Comparison of ENCODE assay signal across 1 cellular context in genomic region chr1:170067253-170067819, GRCh38.
A peak's percentile ranks its signal among the peaks of the same experiment; 100 is the strongest.
TF ChIP-seq lines count a peak whose summit lies in the region.

No MANE protein-coding gene starts in this region.

TF ChIP-seq in K562, 482 proteins besides CTCF, POLR2A, EP300 and RAD21 (continued from another document and continues in another):
- TF ChIP-seq ZNF318 (IDR thresholded peaks at IDR 0.05; ENCODE audit: borderline replicate concordance in 1 of 2, low read depth in 1 of 2) (no peak), NCOA6 (IDR thresholded peaks at IDR 0.05) (no peak), NR2C1 (IDR thresholded peaks at IDR 0.05) (no peak), NR2C1 (tag; IDR thresholded peaks at IDR 0.05) (peak; percentile 54), HDAC3 (IDR thresholded peaks at IDR 0.05; ENCODE audit: borderline replicate concordance, partially characterized antibody) (peak; percentile 71), KAT7 (CRISPR knock-in tag; IDR thresholded peaks at IDR 0.05; ENCODE audit: borderline replicate concordance) (no peak), ETV6 (IDR thresholded peaks at IDR 0.05; ENCODE audit: borderline replicate concordance in 1 of 2, low read depth in 2 of 2, low read length in 1 of 2) (no peak), ETV6 (CRISPR knock-in tag; IDR thresholded peaks at IDR 0.05; ENCODE audit: borderline replicate concordance) (no peak), ZNF766 (CRISPR knock-in tag; conservative IDR thresholded peaks at IDR 0.05) (0 out of 2 replicates have a peak, but pooled peaks have one; percentile 48), RCOR1 (IDR thresholded peaks at IDR 0.05; ENCODE audit: borderline replicate concordance in 1 of 2, low read depth in 2 of 2, low read length in 2 of 2) (peak; percentile 36 to 91; a peak in 2 of 4 replicates), TCF3 (CRISPR knock-in tag; IDR thresholded peaks at IDR 0.05) (peak; percentile 93), NCOR1 (IDR thresholded peaks at IDR 0.05) (peak; percentile 90), GTF2E2 (tag; IDR thresholded peaks at IDR 0.05) (no peak), ZBTB8A (IDR thresholded peaks at IDR 0.05; ENCODE audit: partially characterized antibody) (no peak), ETS2 (tag; IDR thresholded peaks at IDR 0.05; ENCODE audit: borderline replicate concordance, poor library complexity, severe bottlenecking) (no peak), SMARCA4 (IDR thresholded peaks at IDR 0.05) (peak; percentile 44; the same call in 1 of the 2 replicates), SMAD4 (CRISPR knock-in tag; conservative IDR thresholded peaks at IDR 0.05) (peak; percentile 98), DACH1 (IDR thresholded peaks at IDR 0.05; ENCODE audit: partially characterized antibody) (peak; percentile 67), SETDB1 (IDR thresholded peaks at IDR 0.05; ENCODE audit: low read length) (no peak), TCFL5 (CRISPR knock-in tag; conservative IDR thresholded peaks at IDR 0.05) (0 out of 2 replicates have a peak, but pooled peaks have one; percentile 30), DPF2 (IDR thresholded peaks at IDR 0.05) (peak; percentile 67; the same call in 1 of the 2 replicates), ZNF197 (CRISPR knock-in tag; IDR thresholded peaks at IDR 0.05; ENCODE audit: low read depth) (no peak), YY1 (IDR thresholded peaks at IDR 0.05; ENCODE audit: borderline replicate concordance in 1 of 3, control insufficient read depth in 1 of 3, extremely low read depth in 1 of 3, insufficient read depth in 3 of 3, insufficient read length in 1 of 3, insufficient replicate concordance in 2 of 3, low read depth in 1 of 3, low read length in 2 of 3) (peak in 1 of 3 experiments; percentile 28), CBFA2T2 (conservative IDR thresholded peaks at IDR 0.05) (peak; percentile 84), ARID1B (IDR thresholded peaks at IDR 0.05) (peak; percentile 88), ZC3H11A (IDR thresholded peaks at IDR 0.05; ENCODE audit: low read depth, low read length) (no peak), HDAC1 (IDR thresholded peaks at IDR 0.05) (peak in 1 of 2 experiments; percentile 47; a peak in 1 of 4 replicates), EHMT2 (IDR thresholded peaks at IDR 0.05) (peak; percentile 80; the same call in 1 of the 2 replicates), SAFB (IDR thresholded peaks at IDR 0.05; ENCODE audit: borderline replicate concordance, low read depth, low read length) (no peak), TBL1XR1 (IDR thresholded peaks at IDR 0.05; ENCODE audit: low read length in 2 of 2) (peak in 1 of 2 experiments; percentile 91; a peak in 2 of 4 replicates), DDX20 (tag; IDR thresholded peaks at IDR 0.05; ENCODE audit: low read depth) (no peak), TSC22D4 (tag; IDR thresholded peaks at IDR 0.05) (no peak), GATA2 (CRISPR knock-in tag; IDR thresholded peaks at IDR 0.05) (peak; percentile 55; the same call in 1 of the 2 replicates), SOX6 (IDR thresholded peaks at IDR 0.05) (peak; percentile 96), TCF7L2 (IDR thresholded peaks at IDR 0.05; ENCODE audit: low read depth, low read length) (no peak), ZKSCAN8 (CRISPR knock-in tag; IDR thresholded peaks at IDR 0.05) (no peak), MYBL2 (IDR thresholded peaks at IDR 0.05; ENCODE audit: low read depth) (peak; percentile 46; the same call in 1 of the 2 replicates), MYBL2 (CRISPR knock-in tag; IDR thresholded peaks at IDR 0.05; ENCODE audit: borderline replicate concordance) (no peak), POLR2AphosphoS5 (IDR thresholded peaks at IDR 0.05; ENCODE audit: control insufficient read depth, insufficient read depth, low read depth, low read length) (peak; percentile 74; the same call in 1 of the 2 replicates), KLF16 (IDR thresholded peaks at IDR 0.05) (peak; percentile 73), STAT5A (IDR thresholded peaks at IDR 0.05; ENCODE audit: borderline replicate concordance, low read length) (peak; percentile 55; the same call in 1 of the 2 replicates), CXXC5 (CRISPR knock-in tag; IDR thresholded peaks at IDR 0.05) (peak; percentile 50), ZSCAN32 (CRISPR knock-in tag; IDR thresholded peaks at IDR 0.05) (peak; percentile 37; the same call in 1 of the 2 replicates), RBM15 (IDR thresholded peaks at IDR 0.05; ENCODE audit: insufficient read depth, low read length) (no peak), SMARCB1 (IDR thresholded peaks at IDR 0.05; ENCODE audit: insufficient read length, low read depth) (no peak), NR4A1 (CRISPR knock-in tag; IDR thresholded peaks at IDR 0.05) (0 out of 2 replicates have a peak, but pooled peaks have one; percentile 17), NR4A1 (tag; IDR thresholded peaks at IDR 0.05) (0 out of 2 replicates have a peak, but pooled peaks have one; percentile 58), NR2F6 (CRISPR knock-in tag; IDR thresholded peaks at IDR 0.05) (0 out of 2 replicates have a peak, but pooled peaks have one; percentile 61), FOXA1 (IDR thresholded peaks at IDR 0.05; ENCODE audit: borderline replicate concordance) (no peak)
- TF ChIP-seq, protein P1, sequence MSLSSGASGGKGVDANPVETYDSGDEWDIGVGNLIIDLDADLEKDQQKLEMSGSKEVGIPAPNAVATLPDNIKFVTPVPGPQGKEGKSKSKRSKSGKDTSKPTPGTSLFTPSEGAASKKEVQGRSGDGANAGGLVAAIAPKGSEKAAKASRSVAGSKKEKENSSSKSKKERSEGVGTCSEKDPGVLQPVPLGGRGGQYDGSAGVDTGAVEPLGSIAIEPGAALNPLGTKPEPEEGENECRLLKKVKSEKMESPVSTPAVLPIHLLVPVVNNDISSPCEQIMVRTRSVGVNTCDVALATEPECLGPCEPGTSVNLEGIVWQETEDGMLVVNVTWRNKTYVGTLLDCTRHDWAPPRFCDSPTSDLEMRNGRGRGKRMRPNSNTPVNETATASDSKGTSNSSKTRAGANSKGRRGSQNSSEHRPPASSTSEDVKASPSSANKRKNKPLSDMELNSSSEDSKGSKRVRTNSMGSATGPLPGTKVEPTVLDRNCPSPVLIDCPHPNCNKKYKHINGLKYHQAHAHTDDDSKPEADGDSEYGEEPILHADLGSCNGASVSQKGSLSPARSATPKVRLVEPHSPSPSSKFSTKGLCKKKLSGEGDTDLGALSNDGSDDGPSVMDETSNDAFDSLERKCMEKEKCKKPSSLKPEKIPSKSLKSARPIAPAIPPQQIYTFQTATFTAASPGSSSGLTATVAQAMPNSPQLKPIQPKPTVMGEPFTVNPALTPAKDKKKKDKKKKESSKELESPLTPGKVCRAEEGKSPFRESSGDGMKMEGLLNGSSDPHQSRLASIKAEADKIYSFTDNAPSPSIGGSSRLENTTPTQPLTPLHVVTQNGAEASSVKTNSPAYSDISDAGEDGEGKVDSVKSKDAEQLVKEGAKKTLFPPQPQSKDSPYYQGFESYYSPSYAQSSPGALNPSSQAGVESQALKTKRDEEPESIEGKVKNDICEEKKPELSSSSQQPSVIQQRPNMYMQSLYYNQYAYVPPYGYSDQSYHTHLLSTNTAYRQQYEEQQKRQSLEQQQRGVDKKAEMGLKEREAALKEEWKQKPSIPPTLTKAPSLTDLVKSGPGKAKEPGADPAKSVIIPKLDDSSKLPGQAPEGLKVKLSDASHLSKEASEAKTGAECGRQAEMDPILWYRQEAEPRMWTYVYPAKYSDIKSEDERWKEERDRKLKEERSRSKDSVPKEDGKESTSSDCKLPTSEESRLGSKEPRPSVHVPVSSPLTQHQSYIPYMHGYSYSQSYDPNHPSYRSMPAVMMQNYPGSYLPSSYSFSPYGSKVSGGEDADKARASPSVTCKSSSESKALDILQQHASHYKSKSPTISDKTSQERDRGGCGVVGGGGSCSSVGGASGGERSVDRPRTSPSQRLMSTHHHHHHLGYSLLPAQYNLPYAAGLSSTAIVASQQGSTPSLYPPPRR (CRISPR knock-in tag; IDR thresholded peaks at IDR 0.05; ENCODE audit: borderline replicate concordance) = no peak
- TF ChIP-seq, protein P2, sequence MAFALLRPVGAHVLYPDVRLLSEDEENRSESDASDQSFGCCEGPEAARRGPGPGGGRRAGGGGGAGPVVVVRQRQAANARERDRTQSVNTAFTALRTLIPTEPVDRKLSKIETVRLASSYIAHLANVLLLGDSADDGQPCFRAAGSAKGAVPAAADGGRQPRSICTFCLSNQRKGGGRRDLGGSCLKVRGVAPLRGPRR (CRISPR knock-in tag; IDR thresholded peaks at IDR 0.05) = no peak
- TF ChIP-seq, protein P3, sequence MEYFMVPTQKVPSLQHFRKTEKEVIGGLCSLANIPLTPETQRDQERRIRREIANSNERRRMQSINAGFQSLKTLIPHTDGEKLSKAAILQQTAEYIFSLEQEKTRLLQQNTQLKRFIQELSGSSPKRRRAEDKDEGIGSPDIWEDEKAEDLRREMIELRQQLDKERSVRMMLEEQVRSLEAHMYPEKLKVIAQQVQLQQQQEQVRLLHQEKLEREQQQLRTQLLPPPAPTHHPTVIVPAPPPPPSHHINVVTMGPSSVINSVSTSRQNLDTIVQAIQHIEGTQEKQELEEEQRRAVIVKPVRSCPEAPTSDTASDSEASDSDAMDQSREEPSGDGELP (CRISPR knock-in tag; IDR thresholded peaks at IDR 0.05; ENCODE audit: borderline replicate concordance) = peak; percentile 19; the same call in 1 of the 2 replicates
- TF ChIP-seq, protein P4, sequence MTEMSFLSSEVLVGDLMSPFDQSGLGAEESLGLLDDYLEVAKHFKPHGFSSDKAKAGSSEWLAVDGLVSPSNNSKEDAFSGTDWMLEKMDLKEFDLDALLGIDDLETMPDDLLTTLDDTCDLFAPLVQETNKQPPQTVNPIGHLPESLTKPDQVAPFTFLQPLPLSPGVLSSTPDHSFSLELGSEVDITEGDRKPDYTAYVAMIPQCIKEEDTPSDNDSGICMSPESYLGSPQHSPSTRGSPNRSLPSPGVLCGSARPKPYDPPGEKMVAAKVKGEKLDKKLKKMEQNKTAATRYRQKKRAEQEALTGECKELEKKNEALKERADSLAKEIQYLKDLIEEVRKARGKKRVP (CRISPR knock-in tag; IDR thresholded peaks at IDR 0.05) = peak; percentile 57; the same call in 1 of the 2 replicates
- TF ChIP-seq, protein P5, sequence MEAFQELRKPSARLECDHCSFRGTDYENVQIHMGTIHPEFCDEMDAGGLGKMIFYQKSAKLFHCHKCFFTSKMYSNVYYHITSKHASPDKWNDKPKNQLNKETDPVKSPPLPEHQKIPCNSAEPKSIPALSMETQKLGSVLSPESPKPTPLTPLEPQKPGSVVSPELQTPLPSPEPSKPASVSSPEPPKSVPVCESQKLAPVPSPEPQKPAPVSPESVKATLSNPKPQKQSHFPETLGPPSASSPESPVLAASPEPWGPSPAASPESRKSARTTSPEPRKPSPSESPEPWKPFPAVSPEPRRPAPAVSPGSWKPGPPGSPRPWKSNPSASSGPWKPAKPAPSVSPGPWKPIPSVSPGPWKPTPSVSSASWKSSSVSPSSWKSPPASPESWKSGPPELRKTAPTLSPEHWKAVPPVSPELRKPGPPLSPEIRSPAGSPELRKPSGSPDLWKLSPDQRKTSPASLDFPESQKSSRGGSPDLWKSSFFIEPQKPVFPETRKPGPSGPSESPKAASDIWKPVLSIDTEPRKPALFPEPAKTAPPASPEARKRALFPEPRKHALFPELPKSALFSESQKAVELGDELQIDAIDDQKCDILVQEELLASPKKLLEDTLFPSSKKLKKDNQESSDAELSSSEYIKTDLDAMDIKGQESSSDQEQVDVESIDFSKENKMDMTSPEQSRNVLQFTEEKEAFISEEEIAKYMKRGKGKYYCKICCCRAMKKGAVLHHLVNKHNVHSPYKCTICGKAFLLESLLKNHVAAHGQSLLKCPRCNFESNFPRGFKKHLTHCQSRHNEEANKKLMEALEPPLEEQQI (IDR thresholded peaks at IDR 0.05) = peak; percentile 53; the same call in 1 of the 2 replicates
